Comparison of ENCODE assay signal across 8 cellular contexts in the genomic region with DNA sequence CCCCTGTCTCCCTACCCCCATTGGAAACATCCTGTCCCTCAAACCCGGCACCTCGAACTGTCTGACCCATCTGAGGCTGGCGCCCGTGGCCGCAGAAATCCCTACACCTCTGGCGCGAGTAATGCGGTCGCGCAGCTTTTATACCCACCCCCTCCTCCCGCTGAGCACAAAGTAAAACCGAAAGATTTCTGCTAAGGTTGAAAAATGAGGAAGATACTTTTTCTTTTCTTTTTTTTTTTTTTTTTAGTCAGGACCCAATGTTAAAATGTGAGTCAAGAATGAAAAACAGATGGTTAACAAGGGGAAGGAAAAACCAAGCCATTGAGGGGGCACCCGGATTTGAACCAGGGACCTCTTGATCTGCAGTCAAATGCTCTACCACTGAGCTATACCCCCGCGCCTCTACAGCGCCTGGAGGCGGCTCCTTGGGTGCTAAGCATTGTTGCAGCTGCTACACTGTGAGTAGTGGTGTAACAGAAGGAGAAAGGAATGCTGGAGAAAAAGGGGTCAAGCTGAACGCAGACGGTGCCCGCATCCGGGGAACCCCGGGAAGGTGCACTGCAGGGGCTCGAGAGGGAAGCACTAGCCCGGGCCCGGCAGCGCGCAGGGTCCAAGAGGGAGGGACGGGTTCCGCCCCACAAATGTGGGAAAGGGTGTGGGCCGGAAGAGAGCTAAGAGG. TPM values are rescaled to one million over a fixed set of nuclear protein-coding genes. Genes with fewer than 3 reads are reported as not detected.
A peak's percentile ranks its signal among the peaks of the same experiment; 100 is the strongest.
DNase-seq lines count a peak whose midpoint lies in the region; ATAC-seq, FAIRE-seq and TF ChIP-seq lines count a peak whose summit lies in the region.

No MANE protein-coding gene starts in this region.

- no peak for FAIRE-seq in GM12891 (lab: Jason Lieb, UNC)

- TF ChIP-seq POLR2A in GM12891 (IDR thresholded peaks at IDR 0.05; ENCODE audit: low read depth, low read length) = peak; percentile 73

- H3K27me3 ChIP-seq in right cardiac atrium (ENCODE audit: control insufficient read depth, insufficient read depth) = no peaks in the 10 kb centered on the region
- no peaks in the 10 kb centered on the region for H3K27me3 ChIP-seq in rectal smooth muscle tissue (ENCODE audit: control insufficient read depth, insufficient read depth, low read length)
- no peaks in the 10 kb centered on the region for H3K27me3 ChIP-seq in aorta (ENCODE audit: control insufficient read depth in 1 of 2, insufficient read depth in 2 of 2, low read length in 1 of 2)

- intact Hi-C loops in right cardiac atrium (cut with DNase I) (no loop called here), aorta (cut with DNase I) (loop anchor here in 1 of 2 donors (1.0 to 5.0 kb wide), 3 partner anchors 42 to 285 kb away; partner anchors contain the start of gene CWC25)

- peak overlapping the region; percentile 83 for H3K4me3 ChIP-seq in right cardiac atrium (ENCODE audit: low read length)
- H3K4me3 ChIP-seq in rectal smooth muscle tissue (ENCODE audit: low read length) = peak overlapping the region; percentile 99
- H3K4me3 ChIP-seq in aorta (ENCODE audit: low read length in 2 of 2) = peak overlapping the region; percentile 61 to 77

- H3K9ac ChIP-seq in rectal smooth muscle tissue (ENCODE audit: low read length) = peak overlapping the region; percentile 77

- H3K36me3 ChIP-seq in rectal smooth muscle tissue (ENCODE audit: control insufficient read depth, insufficient read depth, low read length) (peaks cover 5% of the 10 kb centered on the region), aorta (ENCODE audit: control insufficient read depth in 1 of 2, insufficient read depth in 2 of 2, low read length in 1 of 2) (no peaks in the 10 kb centered on the region)

- peak; percentile 39 for ATAC-seq in HG02798 (IDR thresholded peaks at IDR 0.05; ENCODE audit: poor library complexity, unreplicated experiment)
- ATAC-seq in right cardiac atrium = peak; percentile 78 to 83
- ATAC-seq in aorta (ENCODE audit: low FRiP score) = peak; percentile 88

- H3K27ac ChIP-seq in right cardiac atrium (ENCODE audit: low read length) (peak overlapping the region; percentile 94), rectal smooth muscle tissue (ENCODE audit: low read depth, low read length) (peak overlapping the region; percentile 97), aorta (ENCODE audit: low read depth in 1 of 2, low read length in 2 of 2) (peak overlapping the region; percentile 69 to 85)

- H3K4me1 ChIP-seq in right cardiac atrium (ENCODE audit: control insufficient read depth, insufficient read depth, low read length) (peaks cover 15% of the 10 kb centered on the region), rectal smooth muscle tissue (ENCODE audit: control insufficient read depth, insufficient read depth, low read length) (peaks cover 30% of the 10 kb centered on the region), aorta (ENCODE audit: control insufficient read depth in 1 of 2, insufficient read depth in 2 of 2, low read length in 2 of 2) (peaks cover 0 to 5% of the 10 kb centered on the region in 2 donors)

- H3K9me3 ChIP-seq in right cardiac atrium (ENCODE audit: control insufficient read depth, low read length) (no peaks in the 10 kb centered on the region), aorta (ENCODE audit: control insufficient read depth, low read length) (no peaks in the 10 kb centered on the region)

- DNase-seq in GM12891 (ENCODE audit: insufficient read length, low spot score) = no peak
- peak; percentile 80 for DNase-seq in NCI-H146 treated with DMSO at 0.1 percent for 48 hours (lab: John Stamatoyannopoulos, UW; ENCODE audit: unreplicated experiment)
- peak; percentile 58 to 88 (median 80) for DNase-seq in T-helper 2 cell
- DNase-seq in anterior cingulate cortex (lab: John Stamatoyannopoulos, UW) = peak; percentile 51 to 95 (median 84)
- DNase-seq in right cardiac atrium = peak; percentile 84 to 95 (median 94)
- DNase-seq in aorta = peak; percentile 90 to 95

- under 1% methylated on average over 30 of the region's 30 CpGs for WGBS in right cardiac atrium
- WGBS in aorta, 2 donors = 0% methylated on average over 30 of the region's 30 CpGs

TF ChIP-seq in GM12891, 5 proteins besides CTCF, POLR2A, EP300 and RAD21:
- peak; percentile 20 for TF ChIP-seq PAX5 (IDR thresholded peaks at IDR 0.05; ENCODE audit: insufficient read depth, low read length, severe bottlenecking)
- TF ChIP-seq POU2F2 (IDR thresholded peaks at IDR 0.05; ENCODE audit: low read depth, low read length) = peak; percentile 57; the same call in 1 of the 2 replicates
- TF ChIP-seq TAF1 (IDR thresholded peaks at IDR 0.05; ENCODE audit: low read depth, low read length) = no peak; the same call in 1 of the 2 replicates
- TF ChIP-seq POLR2AphosphoS5 (IDR thresholded peaks at IDR 0.05; ENCODE audit: low read depth, low read length) = peak; percentile 79
- TF ChIP-seq SPI1 (IDR thresholded peaks at IDR 0.05; ENCODE audit: low read depth, low read length) = no peak

RNA-seq across cellular contexts. Expression of gene LASP1, which starts 0.8 kb away (rescaled TPM):
- polyA plus RNA-seq in GM12891 (2012; ENCODE audit: low read depth, missing spikeins) = 88.8 TPM
- total RNA-seq in right cardiac atrium = 10 to 100 TPM; 29.2 to 39.6 (median 35.8) TPM
- polyA plus RNA-seq in right cardiac atrium = 23.8 TPM
- 100 to 1,000 TPM; 136 to 169 TPM for total RNA-seq in aorta
- polyA plus RNA-seq in aorta = 10 to 100 TPM; 68.5 to 78.9 TPM

RNA-seq across cellular contexts. Expression of gene RPL23, which starts 15.6 kb away (rescaled TPM):
- polyA plus RNA-seq in GM12891 (2012; ENCODE audit: low read depth, missing spikeins) = 5,289 TPM
- total RNA-seq in right cardiac atrium (100 to 1,000 TPM; 830 to 995 (median 880) TPM), aorta (1,000 to 10,000 TPM; 1,147 to 1,150 TPM)
- polyA plus RNA-seq in right cardiac atrium (1,847 TPM), aorta (1,000 to 10,000 TPM; 2,973 to 5,274 TPM)

RNA-seq across cellular contexts. Expression of gene CWC25, which starts 44.0 kb away (rescaled TPM):
- polyA plus RNA-seq in GM12891 (2012; ENCODE audit: low read depth, missing spikeins) = 16.1 TPM
- total RNA-seq in right cardiac atrium (10 to 100 TPM in 3 of 4 donors, 1 to 10 TPM in 1; 8.8 to 11.5 (median 10.9) TPM), aorta (10 to 100 TPM; 19.0 to 23.9 TPM)
- polyA plus RNA-seq in right cardiac atrium (11.0 TPM), aorta (10 to 100 TPM in 1 of 2 donors, 1 to 10 TPM in 1; 7.1 to 32.7 TPM)
